8 cellular contexts compared by ENCODE assay signal in genomic region chr1:40315795-40316594, GRCh38. TPM values are rescaled to one million over a fixed set of nuclear protein-coding genes. Genes with fewer than 3 reads are reported as not detected.
DNase-seq lines count a peak whose midpoint lies in the region; ATAC-seq, FAIRE-seq and TF ChIP-seq lines count a peak whose summit lies in the region.

No MANE protein-coding gene starts in this region.

- TF ChIP-seq CTCF in D721Med (IDR thresholded peaks at IDR 0.05; ENCODE audit: insufficient read depth, missing control alignments) (no peak), foreskin keratinocyte (conservative IDR thresholded peaks at IDR 0.05) (no peak)

- no peak overlapping the region for H3K27ac ChIP-seq in foreskin keratinocyte

- FAIRE-seq in D721Med (lab: Jason Lieb, UNC): no peak

- ATAC-seq in foreskin keratinocyte (peak; percentile 5), GM18907 (IDR thresholded peaks at IDR 0.05; ENCODE audit: unreplicated experiment) (no peak)

- peak; percentile 49 for DNase-seq in D721Med (ENCODE audit: insufficient read length, low spot score)
- peak; percentile 64 for DNase-seq in M059J (ENCODE audit: low read depth)
- DNase-seq in activated CD8-positive, alpha-beta memory T cell treated with anti-CD3 and anti-CD28 coated beads, Interleukin-2, amount 50 U/mL, for 48 hours: peak; percentile 73
- DNase-seq in foreskin keratinocyte: peak in 1 of 2 donors; percentile 34
- peak in 30 of 56 donors; percentile 22 to 84 (median 57) for DNase-seq in nucleus accumbens (lab: John Stamatoyannopoulos, UW)
- no peak for DNase-seq in SHP77 treated with DMSO at 0.1 percent for 48 hours (lab: John Stamatoyannopoulos, UW)
- no peak for DNase-seq in HPDE6-E6E7 (ENCODE audit: extremely low spot score)

- no peaks in the 10 kb centered on the region for H3K4me1 ChIP-seq in foreskin keratinocyte

- H3K27me3 ChIP-seq in foreskin keratinocyte: peaks cover 37% of the 10 kb centered on the region

RNA-seq across cellular contexts. Expression of gene COL9A2, which starts 1.1 kb away (rescaled TPM):
- 2.8 and 11.1 TPM in 2 replicates for total RNA-seq in M059J (2014; rRNA removed; shearing (Covaris generic))
- 22.6 and 40.3 TPM in 2 replicates for total RNA-seq in foreskin keratinocyte
- polyA plus RNA-seq in foreskin keratinocyte: 26.6 and 48.6 TPM in 2 replicates

RNA-seq across cellular contexts. Expression of gene SMAP2, which starts 57.5 kb away (rescaled TPM):
- 33.1 and 35.4 TPM in 2 replicates for total RNA-seq in M059J (2014; rRNA removed; shearing (Covaris generic))
- 20.4 and 20.9 TPM in 2 replicates for total RNA-seq in foreskin keratinocyte
- 15.8 and 18.5 TPM in 2 replicates for polyA plus RNA-seq in foreskin keratinocyte

RNA-seq across cellular contexts. Expression of gene ZMPSTE24, which starts 58.0 kb away (rescaled TPM):
- total RNA-seq in M059J (2014; rRNA removed; shearing (Covaris generic)): 88.3 and 109 TPM in 2 replicates
- total RNA-seq in foreskin keratinocyte: 57.3 and 63.1 TPM in 2 replicates
- polyA plus RNA-seq in foreskin keratinocyte: 22.4 and 29.7 TPM in 2 replicates

Comparison
In these comparisons a context has a peak if more than half of its experiments do, and no peak if none do; other contexts are left out.
1. DNase-seq: peak in D721Med (single experiment), M059J (single experiment), activated CD8-positive, alpha-beta memory T cell treated with anti-CD3 and anti-CD28 coated beads, Interleukin-2, amount 50 U/mL, for 48 hours (single experiment) and nucleus accumbens (30 of 56); none in SHP77 treated with DMSO at 0.1 percent for 48 hours (single experiment) and HPDE6-E6E7 (single experiment).